Comparison of ENCODE assay signal across 27 cellular contexts in genomic region chr4:67624939-67625338, GRCh38.
"Had no signal": no experiment of that assay in that cellular context is flagged by ENCODE, and none has a peak within 500 bp of the region (broad histone marks: within the 10 kb centered on the region; RNA-seq: fewer than 3 reads in every experiment).

No MANE protein-coding gene starts in this region.

- H3K27me3 ChIP-seq: esophagus muscularis mucosa, foreskin keratinocyte, ovary, right atrium auricular region, stomach, suprapubic skin, tibial nerve had no signal

- ATAC-seq: activated CD4-positive, CD25-positive, alpha-beta regulatory T cell treated with anti-CD3 and anti-CD28 coated beads, Interleukin-2, amount 50 U/mL, for 24 hours; foreskin keratinocyte; naive thymus-derived CD4-positive, alpha-beta T cell; psoas muscle; stimulated activated naive B cell treated with anti-CD40 and anti-IgM and Interleukin-4, amounts not matched to agents 10 μg/mL and 1 μg/mL and 100 μg/mL, for 72 hours had no signal

- DNase-seq: activated CD4-positive, alpha-beta T cell treated with anti-CD3 and anti-CD28 coated beads for 48 hours; activated CD4-positive, alpha-beta T cell treated with anti-CD3 and anti-CD28 coated beads, Interleukin-2, amount 50 U/mL, for 48 hours; activated CD8-positive, alpha-beta memory T cell treated with anti-CD3 and anti-CD28 coated beads for 24 hours; activated effector memory CD4-positive, alpha-beta T cell treated with anti-CD3 and anti-CD28 coated beads, Interleukin-2, amount 50 U/mL, for 16 hours; activated naive CD4-positive, alpha-beta T cell treated with anti-CD3 and anti-CD28 coated beads for 36 hours; activated naive CD8-positive, alpha-beta T cell treated with anti-CD3 and anti-CD28 coated beads, Interleukin-2, amount 10 ng/mL, durations not matched to agents 7 days and 5 days; amniotic stem cell; central memory CD4-positive, alpha-beta T cell; effector CD4-positive, alpha-beta T cell; foreskin keratinocyte; islet precursor cell; left ventricle myocardium inferior; ovary; psoas muscle; stimulated activated CD4-positive, alpha-beta T cell treated with anti-CD3 and anti-CD28 coated beads, Interleukin-1b, Interleukin-23, amount 100 ng/mL, for 48 hours; stimulated activated naive B cell treated with anti-CD40 and anti-IgM and Interleukin-4, amounts not matched to agents 10 μg/mL and 1 μg/mL and 100 μg/mL, for 72 hours; stomach; T-helper 9 cell; WERI-Rb-1 had no signal

- H3K27ac ChIP-seq: esophagus muscularis mucosa, foreskin keratinocyte, left ventricle myocardium inferior, ovary, psoas muscle, right atrium auricular region, stomach, suprapubic skin, tibial nerve, WERI-Rb-1 had no signal

- H3K4me3 ChIP-seq: esophagus muscularis mucosa, left ventricle myocardium inferior, lung, ovary, psoas muscle, right atrium auricular region, smooth muscle cell, stomach, suprapubic skin, tibial nerve had no signal
